Comparison of ENCODE assay signal across 1 cellular context in genomic region chr3:117019082-117019713, GRCh38.
A peak's percentile ranks its signal among the peaks of the same experiment; 100 is the strongest.
TF ChIP-seq lines count a peak whose summit lies in the region.

No MANE protein-coding gene starts in this region.

TF ChIP-seq in SK-N-SH, 30 proteins besides CTCF, POLR2A, EP300 and RAD21 (continued from another document):
- TF ChIP-seq USF2 (IDR thresholded peaks at IDR 0.05; ENCODE audit: borderline replicate concordance, low read depth, low read length) = no peak
- no peak for TF ChIP-seq IRF3 (IDR thresholded peaks at IDR 0.05; ENCODE audit: low read depth, low read length)
- peak; percentile 28; the same call in 1 of the 2 replicates for TF ChIP-seq SIN3A (IDR thresholded peaks at IDR 0.05; ENCODE audit: borderline replicate concordance, low read depth, low read length)
- TF ChIP-seq ZBTB33 (IDR thresholded peaks at IDR 0.05; ENCODE audit: borderline replicate concordance, low read depth) = no peak
- 0 out of 2 replicates have a peak, but pooled peaks have one; percentile 11 for TF ChIP-seq MAX (IDR thresholded peaks at IDR 0.05; ENCODE audit: low read depth)
- TF ChIP-seq EZH2phosphoT487 (IDR thresholded peaks at IDR 0.05; ENCODE audit: borderline replicate concordance, low read depth) = no peak
- TF ChIP-seq MXI1 (IDR thresholded peaks at IDR 0.05; ENCODE audit: low read depth, low read length) = peak; percentile 38; the same call in 1 of the 2 replicates
- no peak for TF ChIP-seq PBX3 (IDR thresholded peaks at IDR 0.05)
- peak; percentile 21; the same call in 1 of the 2 replicates for TF ChIP-seq TCF12 (IDR thresholded peaks at IDR 0.05)
- no peak for TF ChIP-seq ELF1 (IDR thresholded peaks at IDR 0.05)
- no peak for TF ChIP-seq MEF2A (IDR thresholded peaks at IDR 0.05; ENCODE audit: borderline replicate concordance, low read depth)
